In the genomic region with DNA sequence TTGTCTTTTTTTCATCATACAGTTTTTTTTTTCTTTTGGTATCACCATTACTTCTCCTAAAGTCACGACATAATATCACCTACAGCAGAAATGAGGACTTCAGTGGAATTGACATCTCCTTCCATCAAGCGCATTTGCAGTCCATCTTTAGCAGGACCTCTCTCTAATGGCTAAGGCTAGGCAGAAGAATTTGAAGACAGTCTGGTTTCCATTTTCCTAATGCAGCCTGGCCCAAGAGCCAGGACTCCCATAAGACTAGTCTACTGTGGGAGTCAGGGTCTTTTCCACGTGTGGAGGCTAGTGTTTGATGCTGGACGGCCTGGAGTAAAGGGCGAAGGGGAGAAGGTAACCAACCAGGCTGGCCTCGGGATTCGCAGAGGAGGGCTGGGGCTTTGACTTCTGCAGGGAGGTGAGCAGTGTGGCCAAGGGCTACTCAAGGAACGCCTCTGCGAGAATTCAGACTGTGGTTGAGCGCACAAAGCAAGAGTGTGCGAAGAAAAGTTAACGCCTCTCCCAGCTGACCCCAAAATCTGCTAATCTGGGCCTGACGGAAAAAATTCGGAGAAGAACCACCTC, we compare ENCODE assay signal across 2 cellular contexts.
TF ChIP-seq lines count a peak whose summit lies in the region.

No MANE protein-coding gene starts in this region.

TF ChIP-seq in IMR-90, 13 proteins besides CTCF, POLR2A, EP300 and RAD21:
- no peak for TF ChIP-seq BHLHE40 (IDR thresholded peaks at IDR 0.05; ENCODE audit: low read depth, low read length)
- no peak for TF ChIP-seq FOS (IDR thresholded peaks at IDR 0.05; ENCODE audit: low read depth, low read length)
- TF ChIP-seq MAZ (IDR thresholded peaks at IDR 0.05; ENCODE audit: borderline replicate concordance, low read depth, low read length): no peak
- no peak for TF ChIP-seq SMC3 (IDR thresholded peaks at IDR 0.05; ENCODE audit: low read depth, low read length)

TF ChIP-seq in HepG2, 621 proteins besides CTCF, POLR2A, EP300 and RAD21 (continues in another document):
- TF ChIP-seq ZNF468 (CRISPR knock-in tag; IDR thresholded peaks at IDR 0.05): no peak
- TF ChIP-seq NFKBIZ (CRISPR knock-in tag; IDR thresholded peaks at IDR 0.05): no peak
- TF ChIP-seq, protein P1, sequence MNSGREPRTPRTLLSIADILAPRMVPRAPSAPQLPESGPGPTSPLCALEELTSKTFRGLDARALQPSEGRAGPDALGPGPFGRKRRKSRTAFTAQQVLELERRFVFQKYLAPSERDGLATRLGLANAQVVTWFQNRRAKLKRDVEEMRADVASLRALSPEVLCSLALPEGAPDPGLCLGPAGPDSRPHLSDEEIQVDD (CRISPR knock-in tag; IDR thresholded peaks at IDR 0.05; ENCODE audit: borderline replicate concordance): no peak
- TF ChIP-seq, protein P2, sequence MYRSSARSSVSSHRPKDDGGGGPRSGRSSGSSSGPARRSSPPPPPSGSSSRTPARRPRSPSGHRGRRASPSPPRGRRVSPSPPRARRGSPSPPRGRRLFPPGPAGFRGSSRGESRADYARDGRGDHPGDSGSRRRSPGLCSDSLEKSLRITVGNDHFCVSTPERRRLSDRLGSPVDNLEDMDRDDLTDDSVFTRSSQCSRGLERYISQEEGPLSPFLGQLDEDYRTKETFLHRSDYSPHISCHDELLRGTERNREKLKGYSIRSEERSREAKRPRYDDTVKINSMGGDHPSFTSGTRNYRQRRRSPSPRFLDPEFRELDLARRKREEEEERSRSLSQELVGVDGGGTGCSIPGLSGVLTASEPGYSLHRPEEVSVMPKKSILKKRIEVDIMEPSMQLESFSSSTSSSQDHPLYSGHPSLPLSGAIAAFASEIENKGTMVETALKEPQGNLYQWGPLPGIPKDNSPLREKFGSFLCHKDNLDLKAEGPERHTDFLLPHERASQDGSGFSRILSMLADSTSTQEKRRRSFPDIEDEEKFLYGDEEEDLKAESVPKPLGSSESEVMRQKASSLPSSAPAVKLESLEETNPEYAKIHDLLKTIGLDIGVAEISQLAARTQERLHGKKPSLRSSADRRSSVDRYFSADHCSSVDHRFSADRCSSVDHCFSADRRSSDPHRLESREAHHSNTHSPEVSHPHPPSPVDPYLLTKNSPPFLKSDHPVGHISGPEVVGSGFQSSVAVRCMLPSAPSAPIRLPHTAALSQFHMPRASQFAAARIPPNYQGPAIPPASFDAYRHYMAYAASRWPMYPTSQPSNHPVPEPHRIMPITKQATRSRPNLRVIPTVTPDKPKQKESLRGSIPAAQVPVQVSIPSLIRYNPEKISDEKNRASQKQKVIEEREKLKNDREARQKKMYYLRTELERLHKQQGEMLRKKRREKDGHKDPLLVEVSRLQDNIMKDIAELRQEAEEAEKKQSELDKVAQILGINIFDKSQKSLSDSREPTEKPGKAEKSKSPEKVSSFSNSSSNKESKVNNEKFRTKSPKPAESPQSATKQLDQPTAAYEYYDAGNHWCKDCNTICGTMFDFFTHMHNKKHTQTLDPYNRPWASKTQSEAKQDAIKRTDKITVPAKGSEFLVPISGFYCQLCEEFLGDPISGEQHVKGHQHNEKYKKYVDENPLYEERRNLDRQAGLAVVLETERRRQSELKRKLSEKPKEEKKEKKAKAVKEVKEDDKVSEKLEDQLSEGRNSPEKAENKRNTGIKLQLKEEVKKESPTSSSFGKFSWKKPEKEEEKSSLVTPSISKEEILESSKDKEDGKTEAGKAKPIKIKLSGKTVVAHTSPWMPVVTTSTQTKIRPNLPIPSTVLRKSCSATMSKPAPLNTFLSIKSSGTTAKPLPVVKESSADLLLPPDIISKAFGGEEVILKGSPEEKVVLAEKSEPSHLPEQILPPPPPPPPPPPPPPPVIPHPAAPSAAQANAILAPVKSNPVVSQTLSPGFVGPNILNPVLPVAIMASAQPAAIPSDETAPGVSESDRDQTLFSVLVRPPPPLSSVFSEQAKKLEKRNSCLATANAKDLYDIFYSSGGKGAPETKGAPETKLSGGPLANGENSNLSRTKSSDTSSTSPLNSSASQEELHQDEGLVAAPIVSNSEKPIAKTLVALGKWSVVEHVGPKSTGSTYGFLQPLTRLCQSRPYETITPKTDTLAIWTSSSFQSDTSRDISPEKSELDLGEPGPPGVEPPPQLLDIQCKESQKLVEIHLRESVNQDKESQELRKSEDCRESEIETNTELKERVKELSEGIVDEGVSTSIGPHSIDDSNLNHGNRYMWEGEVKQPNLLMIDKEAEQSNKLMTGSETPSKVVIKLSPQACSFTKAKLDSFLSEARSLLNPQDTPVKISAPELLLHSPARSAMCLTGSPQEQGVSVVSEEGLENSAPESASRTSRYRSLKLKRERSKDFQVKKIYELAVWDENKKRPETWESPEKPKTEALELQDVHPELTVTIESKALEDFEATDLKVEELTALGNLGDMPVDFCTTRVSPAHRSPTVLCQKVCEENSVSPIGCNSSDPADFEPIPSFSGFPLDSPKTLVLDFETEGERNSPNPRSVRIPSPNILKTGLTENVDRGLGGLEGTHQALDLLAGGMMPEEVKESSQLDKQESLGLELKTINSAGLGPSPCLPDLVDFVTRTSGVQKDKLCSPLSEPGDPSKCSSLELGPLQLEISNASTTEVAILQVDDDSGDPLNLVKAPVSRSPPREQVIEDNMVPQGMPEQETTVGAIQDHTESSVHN (CRISPR knock-in tag; IDR thresholded peaks at IDR 0.05): no peak; the same call in 1 of the 2 replicates
- TF ChIP-seq ZSCAN9 (CRISPR knock-in tag; IDR thresholded peaks at IDR 0.05; ENCODE audit: borderline replicate concordance): no peak
- TF ChIP-seq, protein P3, sequence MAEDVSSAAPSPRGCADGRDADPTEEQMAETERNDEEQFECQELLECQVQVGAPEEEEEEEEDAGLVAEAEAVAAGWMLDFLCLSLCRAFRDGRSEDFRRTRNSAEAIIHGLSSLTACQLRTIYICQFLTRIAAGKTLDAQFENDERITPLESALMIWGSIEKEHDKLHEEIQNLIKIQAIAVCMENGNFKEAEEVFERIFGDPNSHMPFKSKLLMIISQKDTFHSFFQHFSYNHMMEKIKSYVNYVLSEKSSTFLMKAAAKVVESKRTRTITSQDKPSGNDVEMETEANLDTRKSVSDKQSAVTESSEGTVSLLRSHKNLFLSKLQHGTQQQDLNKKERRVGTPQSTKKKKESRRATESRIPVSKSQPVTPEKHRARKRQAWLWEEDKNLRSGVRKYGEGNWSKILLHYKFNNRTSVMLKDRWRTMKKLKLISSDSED (CRISPR knock-in tag; IDR thresholded peaks at IDR 0.05): no peak
- TF ChIP-seq ZKSCAN5 (CRISPR knock-in tag; IDR thresholded peaks at IDR 0.05): no peak
- no peak for TF ChIP-seq AGO1 (IDR thresholded peaks at IDR 0.05; ENCODE audit: low read depth, low read length, poor library complexity, severe bottlenecking)
- no peak for TF ChIP-seq RORA (CRISPR knock-in tag; IDR thresholded peaks at IDR 0.05)
- peak; percentile 84; the same call in 1 of the 2 replicates for TF ChIP-seq ZNF737 (CRISPR knock-in tag; IDR thresholded peaks at IDR 0.05; ENCODE audit: borderline replicate concordance)
- no peak for TF ChIP-seq SP4 (CRISPR knock-in tag; IDR thresholded peaks at IDR 0.05)
- TF ChIP-seq, protein P4, sequence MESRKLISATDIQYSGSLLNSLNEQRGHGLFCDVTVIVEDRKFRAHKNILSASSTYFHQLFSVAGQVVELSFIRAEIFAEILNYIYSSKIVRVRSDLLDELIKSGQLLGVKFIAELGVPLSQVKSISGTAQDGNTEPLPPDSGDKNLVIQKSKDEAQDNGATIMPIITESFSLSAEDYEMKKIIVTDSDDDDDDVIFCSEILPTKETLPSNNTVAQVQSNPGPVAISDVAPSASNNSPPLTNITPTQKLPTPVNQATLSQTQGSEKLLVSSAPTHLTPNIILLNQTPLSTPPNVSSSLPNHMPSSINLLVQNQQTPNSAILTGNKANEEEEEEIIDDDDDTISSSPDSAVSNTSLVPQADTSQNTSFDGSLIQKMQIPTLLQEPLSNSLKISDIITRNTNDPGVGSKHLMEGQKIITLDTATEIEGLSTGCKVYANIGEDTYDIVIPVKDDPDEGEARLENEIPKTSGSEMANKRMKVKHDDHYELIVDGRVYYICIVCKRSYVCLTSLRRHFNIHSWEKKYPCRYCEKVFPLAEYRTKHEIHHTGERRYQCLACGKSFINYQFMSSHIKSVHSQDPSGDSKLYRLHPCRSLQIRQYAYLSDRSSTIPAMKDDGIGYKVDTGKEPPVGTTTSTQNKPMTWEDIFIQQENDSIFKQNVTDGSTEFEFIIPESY (CRISPR knock-in tag; IDR thresholded peaks at IDR 0.05): no peak
- no peak for TF ChIP-seq MYC (CRISPR knock-in tag; IDR thresholded peaks at IDR 0.05; ENCODE audit: borderline replicate concordance)
- TF ChIP-seq FOSL1 (CRISPR knock-in tag; IDR thresholded peaks at IDR 0.05; ENCODE audit: borderline replicate concordance): no peak
- TF ChIP-seq, protein P5, sequence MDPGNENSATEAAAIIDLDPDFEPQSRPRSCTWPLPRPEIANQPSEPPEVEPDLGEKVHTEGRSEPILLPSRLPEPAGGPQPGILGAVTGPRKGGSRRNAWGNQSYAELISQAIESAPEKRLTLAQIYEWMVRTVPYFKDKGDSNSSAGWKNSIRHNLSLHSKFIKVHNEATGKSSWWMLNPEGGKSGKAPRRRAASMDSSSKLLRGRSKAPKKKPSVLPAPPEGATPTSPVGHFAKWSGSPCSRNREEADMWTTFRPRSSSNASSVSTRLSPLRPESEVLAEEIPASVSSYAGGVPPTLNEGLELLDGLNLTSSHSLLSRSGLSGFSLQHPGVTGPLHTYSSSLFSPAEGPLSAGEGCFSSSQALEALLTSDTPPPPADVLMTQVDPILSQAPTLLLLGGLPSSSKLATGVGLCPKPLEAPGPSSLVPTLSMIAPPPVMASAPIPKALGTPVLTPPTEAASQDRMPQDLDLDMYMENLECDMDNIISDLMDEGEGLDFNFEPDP (CRISPR knock-in tag; conservative IDR thresholded peaks at IDR 0.05): 0 out of 2 replicates have a peak, but pooled peaks have one; percentile 49
- no peak for TF ChIP-seq SIX4 (CRISPR knock-in tag; IDR thresholded peaks at IDR 0.05)
- TF ChIP-seq TCF7 (IDR thresholded peaks at IDR 0.05; ENCODE audit: low read depth): no peak
- peak; percentile 32; the same call in 1 of the 2 replicates for TF ChIP-seq GFI1 (CRISPR knock-in tag; IDR thresholded peaks at IDR 0.05; ENCODE audit: borderline replicate concordance)
- no peak for TF ChIP-seq KDM5A (IDR thresholded peaks at IDR 0.05; ENCODE audit: borderline replicate concordance, low read length)
- TF ChIP-seq ZZZ3 (CRISPR knock-in tag; IDR thresholded peaks at IDR 0.05; ENCODE audit: borderline replicate concordance): no peak
- no peak for TF ChIP-seq MEIS1 (CRISPR knock-in tag; IDR thresholded peaks at IDR 0.05; ENCODE audit: borderline replicate concordance)
- TF ChIP-seq, protein P6, sequence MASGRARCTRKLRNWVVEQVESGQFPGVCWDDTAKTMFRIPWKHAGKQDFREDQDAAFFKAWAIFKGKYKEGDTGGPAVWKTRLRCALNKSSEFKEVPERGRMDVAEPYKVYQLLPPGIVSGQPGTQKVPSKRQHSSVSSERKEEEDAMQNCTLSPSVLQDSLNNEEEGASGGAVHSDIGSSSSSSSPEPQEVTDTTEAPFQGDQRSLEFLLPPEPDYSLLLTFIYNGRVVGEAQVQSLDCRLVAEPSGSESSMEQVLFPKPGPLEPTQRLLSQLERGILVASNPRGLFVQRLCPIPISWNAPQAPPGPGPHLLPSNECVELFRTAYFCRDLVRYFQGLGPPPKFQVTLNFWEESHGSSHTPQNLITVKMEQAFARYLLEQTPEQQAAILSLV (CRISPR knock-in tag; IDR thresholded peaks at IDR 0.05; ENCODE audit: borderline replicate concordance): no peak
- no peak for TF ChIP-seq PAX8 (CRISPR knock-in tag; IDR thresholded peaks at IDR 0.05; ENCODE audit: borderline replicate concordance)
- TF ChIP-seq HES4 (CRISPR knock-in tag; IDR thresholded peaks at IDR 0.05; ENCODE audit: borderline replicate concordance): 0 out of 2 replicates have a peak, but pooled peaks have one; percentile 7
- no peak for TF ChIP-seq TEAD2 (CRISPR knock-in tag; IDR thresholded peaks at IDR 0.05)
- TF ChIP-seq, protein P7, sequence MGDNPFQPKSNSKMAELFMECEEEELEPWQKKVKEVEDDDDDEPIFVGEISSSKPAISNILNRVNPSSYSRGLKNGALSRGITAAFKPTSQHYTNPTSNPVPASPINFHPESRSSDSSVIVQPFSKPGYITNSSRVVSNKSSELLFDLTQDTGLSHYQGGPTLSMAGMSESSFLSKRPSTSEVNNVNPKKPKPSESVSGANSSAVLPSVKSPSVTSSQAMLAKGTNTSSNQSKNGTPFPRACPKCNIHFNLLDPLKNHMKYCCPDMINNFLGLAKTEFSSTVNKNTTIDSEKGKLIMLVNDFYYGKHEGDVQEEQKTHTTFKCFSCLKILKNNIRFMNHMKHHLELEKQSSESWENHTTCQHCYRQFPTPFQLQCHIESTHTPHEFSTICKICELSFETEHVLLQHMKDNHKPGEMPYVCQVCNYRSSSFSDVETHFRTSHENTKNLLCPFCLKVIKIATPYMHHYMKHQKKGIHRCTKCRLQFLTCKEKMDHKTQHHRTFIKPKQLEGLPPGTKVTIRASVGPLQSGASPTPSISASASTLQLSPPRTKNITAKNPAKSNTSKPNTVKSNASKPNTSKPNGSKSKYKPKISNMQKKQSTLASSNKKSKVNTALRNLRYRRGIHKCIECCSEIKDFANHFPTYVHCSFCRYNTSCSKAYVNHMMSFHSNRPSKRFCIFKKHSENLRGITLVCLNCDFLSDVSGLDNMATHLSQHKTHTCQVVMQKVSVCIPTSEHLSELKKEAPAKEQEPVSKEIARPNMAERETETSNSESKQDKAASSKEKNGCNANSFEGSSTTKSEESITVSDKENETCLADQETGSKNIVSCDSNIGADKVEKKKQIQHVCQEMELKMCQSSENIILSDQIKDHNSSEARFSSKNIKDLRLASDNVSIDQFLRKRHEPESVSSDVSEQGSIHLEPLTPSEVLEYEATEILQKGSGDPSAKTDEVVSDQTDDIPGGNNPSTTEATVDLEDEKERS (CRISPR knock-in tag; IDR thresholded peaks at IDR 0.05): no peak
- no peak for TF ChIP-seq ZNF143 (CRISPR knock-in tag; IDR thresholded peaks at IDR 0.05)
- no peak for TF ChIP-seq TEAD3 (CRISPR knock-in tag; optimal IDR thresholded peaks at IDR 0.05; ENCODE audit: borderline replicate concordance)
- TF ChIP-seq, protein P8, sequence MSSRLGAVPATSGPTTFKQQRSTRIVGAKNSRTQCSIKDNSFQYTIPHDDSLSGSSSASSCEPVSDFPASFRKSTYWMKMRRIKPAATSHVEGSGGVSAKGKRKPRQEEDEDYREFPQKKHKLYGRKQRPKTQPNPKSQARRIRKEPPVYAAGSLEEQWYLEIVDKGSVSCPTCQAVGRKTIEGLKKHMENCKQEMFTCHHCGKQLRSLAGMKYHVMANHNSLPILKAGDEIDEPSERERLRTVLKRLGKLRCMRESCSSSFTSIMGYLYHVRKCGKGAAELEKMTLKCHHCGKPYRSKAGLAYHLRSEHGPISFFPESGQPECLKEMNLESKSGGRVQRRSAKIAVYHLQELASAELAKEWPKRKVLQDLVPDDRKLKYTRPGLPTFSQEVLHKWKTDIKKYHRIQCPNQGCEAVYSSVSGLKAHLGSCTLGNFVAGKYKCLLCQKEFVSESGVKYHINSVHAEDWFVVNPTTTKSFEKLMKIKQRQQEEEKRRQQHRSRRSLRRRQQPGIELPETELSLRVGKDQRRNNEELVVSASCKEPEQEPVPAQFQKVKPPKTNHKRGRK (CRISPR knock-in tag; IDR thresholded peaks at IDR 0.05): no peak
- TF ChIP-seq, protein P9, sequence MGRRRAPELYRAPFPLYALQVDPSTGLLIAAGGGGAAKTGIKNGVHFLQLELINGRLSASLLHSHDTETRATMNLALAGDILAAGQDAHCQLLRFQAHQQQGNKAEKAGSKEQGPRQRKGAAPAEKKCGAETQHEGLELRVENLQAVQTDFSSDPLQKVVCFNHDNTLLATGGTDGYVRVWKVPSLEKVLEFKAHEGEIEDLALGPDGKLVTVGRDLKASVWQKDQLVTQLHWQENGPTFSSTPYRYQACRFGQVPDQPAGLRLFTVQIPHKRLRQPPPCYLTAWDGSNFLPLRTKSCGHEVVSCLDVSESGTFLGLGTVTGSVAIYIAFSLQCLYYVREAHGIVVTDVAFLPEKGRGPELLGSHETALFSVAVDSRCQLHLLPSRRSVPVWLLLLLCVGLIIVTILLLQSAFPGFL (CRISPR knock-in tag; IDR thresholded peaks at IDR 0.05): no peak
